13 cellular contexts compared by ENCODE assay signal in the genomic region with DNA sequence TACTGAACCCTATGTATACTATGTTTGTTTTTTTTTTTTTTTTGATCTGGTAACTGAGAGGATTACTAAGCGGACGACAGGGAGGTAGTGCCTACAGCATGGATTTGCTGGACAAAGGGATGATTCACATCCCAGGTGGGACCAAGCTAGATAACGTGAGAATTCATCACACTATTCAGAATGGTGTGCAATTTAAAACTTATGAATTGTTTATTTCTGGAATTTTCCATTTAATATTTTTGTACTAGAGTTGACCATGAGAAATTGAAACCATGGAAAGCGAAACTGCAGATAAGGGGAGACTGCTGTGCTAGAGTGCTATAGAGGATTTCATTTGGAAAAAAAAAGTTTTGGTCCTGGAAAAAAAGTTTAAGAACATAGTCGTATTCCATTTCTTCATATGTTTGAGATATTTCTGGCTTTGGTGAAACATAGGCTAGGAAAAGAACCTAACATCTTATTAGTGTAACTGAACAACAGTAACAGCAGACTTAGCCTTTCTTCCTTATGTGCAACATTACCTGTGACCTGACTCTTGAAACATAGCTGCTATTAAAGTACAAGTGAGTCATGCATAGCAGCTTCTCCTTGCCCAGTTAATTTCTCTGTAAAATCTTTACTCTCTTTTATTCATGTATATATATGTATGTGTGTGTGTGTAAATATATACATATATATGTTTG.
DNase-seq lines count a peak whose midpoint lies in the region; ATAC-seq, FAIRE-seq and TF ChIP-seq lines count a peak whose summit lies in the region.
"Had no signal": no experiment of that assay in that cellular context is flagged by ENCODE, and none has a peak within 500 bp of the region (broad histone marks: within the 10 kb centered on the region; RNA-seq: fewer than 3 reads in every experiment).

No MANE protein-coding gene starts in this region.

- FAIRE-seq in A549 (lab: Jason Lieb, UNC), result no peak

- 83% methylated on average over 5 of the region's 5 CpGs for WGBS in A549 (ENCODE audit: missing lambda C conversion rate)

- peak overlapping the region; percentile 52 for H3K4me2 ChIP-seq in A549
- H3K4me2 ChIP-seq: KMS-11 had no signal

- TF ChIP-seq CTCF in A549 (IDR thresholded peaks at IDR 0.05) (no peak), Peyer's patch (IDR thresholded peaks at IDR 0.05) (no peak)

- CTCF ChIA-PET in A549 (lab: Yijun Ruan, JAX), result no interaction called here

- H3K4me3 ChIP-seq in A549 (no peak overlapping the region), Peyer's patch (peak overlapping the region in 2 of 4 donors; percentile 21 to 23), mucosa of stomach (ENCODE audit: low read length) (no peak overlapping the region)
- H3K4me3 ChIP-seq: lung had no signal

- TF ChIP-seq POLR2A in A549 (IDR thresholded peaks at IDR 0.05; ENCODE audit: low read length) (no peak), Peyer's patch (IDR thresholded peaks at IDR 0.05) (no peak)

- POLR2A ChIA-PET in A549 (lab: Yijun Ruan, JAX), result no interaction called here

- TF ChIP-seq EP300 in A549 (IDR thresholded peaks at IDR 0.05), result no peak

- DNase-seq in A549 (ENCODE audit: low read depth in 1 of 2, low spot score in 1 of 2) (no peak), Peyer's patch (no peak), epithelial cell of prostate (ENCODE audit: low read depth, low spot score) (no peak), NCI-H1417 (lab: John Stamatoyannopoulos, UW) (no peak), NCI-H2196 (lab: John Stamatoyannopoulos, UW; ENCODE audit: unreplicated experiment) (no peak)
- DNase-seq: brain microvascular endothelial cell, NCI-H524 had no signal

- H3K27ac ChIP-seq in A549 (no peak overlapping the region), Peyer's patch (peak overlapping the region in 3 of 4 donors; percentile 24 to 74 (median 71)), epithelial cell of prostate (peak overlapping the region; percentile 70)
- H3K27ac ChIP-seq: brain microvascular endothelial cell, KMS-11 had no signal

- H3K4me1 ChIP-seq in A549, result peaks cover 24% of the 10 kb centered on the region; the same call in 2 of the 3 replicates
- H3K4me1 ChIP-seq in Peyer's patch, result peaks cover 0 to 11% (median 0%) of the 10 kb centered on the region in 4 donors
- H3K4me1 ChIP-seq in mucosa of stomach (ENCODE audit: control insufficient read depth, insufficient read depth, low read length), result peaks cover 7% of the 10 kb centered on the region

- TF ChIP-seq RAD21 in A549 (conservative IDR thresholded peaks at IDR 0.05 in 1 of 2, IDR thresholded peaks at IDR 0.05 in 1 of 2), result no peak

- H3K9me3 ChIP-seq in A549 (no peaks in the 10 kb centered on the region), Peyer's patch (no peaks in the 10 kb centered on the region), mucosa of stomach (ENCODE audit: control insufficient read depth, low read length) (no peaks in the 10 kb centered on the region)

- peak overlapping the region; percentile 32 for H3K9ac ChIP-seq in mucosa of stomach (ENCODE audit: low read length)
- H3K9ac ChIP-seq: KMS-11 had no signal

- H3K27me3 ChIP-seq in Peyer's patch, result no peaks in the 10 kb centered on the region
- H3K27me3 ChIP-seq in mucosa of stomach (ENCODE audit: control insufficient read depth, insufficient read depth, low read length), result no peaks in the 10 kb centered on the region
- H3K27me3 ChIP-seq: brain microvascular endothelial cell had no signal

- H3K36me3 ChIP-seq in Peyer's patch, result no peaks in the 10 kb centered on the region
- no peaks in the 10 kb centered on the region for H3K36me3 ChIP-seq in mucosa of stomach (ENCODE audit: control insufficient read depth, insufficient read depth, low read length)
- H3K36me3 ChIP-seq: brain microvascular endothelial cell had no signal

- ATAC-seq in A549, result peak in 1 of 2 experiments; percentile 28; a peak in 2 of 6 replicates
- ATAC-seq in HG03378 (IDR thresholded peaks at IDR 0.05; ENCODE audit: unreplicated experiment), result no peak
- ATAC-seq in GM18873 (IDR thresholded peaks at IDR 0.05; ENCODE audit: low FRiP score, unreplicated experiment), result no peak
- ATAC-seq: WTC11 had no signal

TF ChIP-seq in A549, 52 proteins besides CTCF, POLR2A, EP300 and RAD21:
- TF ChIP-seq USF2 (IDR thresholded peaks at IDR 0.05), result no peak
- no peak for TF ChIP-seq TP53 (CRISPR knock-in tag; IDR thresholded peaks at IDR 0.05)
- no peak for TF ChIP-seq CBX2 (IDR thresholded peaks at IDR 0.05; ENCODE audit: borderline replicate concordance, low read depth)
- TF ChIP-seq, protein P1, sequence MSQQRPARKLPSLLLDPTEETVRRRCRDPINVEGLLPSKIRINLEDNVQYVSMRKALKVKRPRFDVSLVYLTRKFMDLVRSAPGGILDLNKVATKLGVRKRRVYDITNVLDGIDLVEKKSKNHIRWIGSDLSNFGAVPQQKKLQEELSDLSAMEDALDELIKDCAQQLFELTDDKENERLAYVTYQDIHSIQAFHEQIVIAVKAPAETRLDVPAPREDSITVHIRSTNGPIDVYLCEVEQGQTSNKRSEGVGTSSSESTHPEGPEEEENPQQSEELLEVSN (IDR thresholded peaks at IDR 0.05; ENCODE audit: borderline replicate concordance, low read depth), result no peak
- no peak for TF ChIP-seq CEBPB (IDR thresholded peaks at IDR 0.05)
- TF ChIP-seq MYC (IDR thresholded peaks at IDR 0.05; ENCODE audit: borderline replicate concordance, low read length), result no peak
- TF ChIP-seq MAFK (IDR thresholded peaks at IDR 0.05; ENCODE audit: partially characterized antibody), result no peak
- TF ChIP-seq NPAS2 (CRISPR knock-in tag; IDR thresholded peaks at IDR 0.05; ENCODE audit: borderline replicate concordance), result no peak
- no peak for TF ChIP-seq RNF2 (IDR thresholded peaks at IDR 0.05; ENCODE audit: borderline replicate concordance, low read depth)
- no peak for TF ChIP-seq SMC3 (IDR thresholded peaks at IDR 0.05)
- TF ChIP-seq SREBF2 (IDR thresholded peaks at IDR 0.05), result no peak
- no peak for TF ChIP-seq CHD2 (IDR thresholded peaks at IDR 0.05; ENCODE audit: low read length, partially characterized antibody)
- no peak for TF ChIP-seq JUNB (IDR thresholded peaks at IDR 0.05)
- no peak for TF ChIP-seq EHF (CRISPR knock-in tag; IDR thresholded peaks at IDR 0.05)
- no peak for TF ChIP-seq ZNF302 (CRISPR knock-in tag; IDR thresholded peaks at IDR 0.05)
- no peak for TF ChIP-seq HOXB5 (CRISPR knock-in tag; IDR thresholded peaks at IDR 0.05)
- TF ChIP-seq HEYL (CRISPR knock-in tag; IDR thresholded peaks at IDR 0.05), result no peak
- TF ChIP-seq, protein P2, sequence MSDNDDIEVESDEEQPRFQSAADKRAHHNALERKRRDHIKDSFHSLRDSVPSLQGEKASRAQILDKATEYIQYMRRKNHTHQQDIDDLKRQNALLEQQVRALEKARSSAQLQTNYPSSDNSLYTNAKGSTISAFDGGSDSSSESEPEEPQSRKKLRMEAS (IDR thresholded peaks at IDR 0.05), result no peak
- TF ChIP-seq, protein P3, sequence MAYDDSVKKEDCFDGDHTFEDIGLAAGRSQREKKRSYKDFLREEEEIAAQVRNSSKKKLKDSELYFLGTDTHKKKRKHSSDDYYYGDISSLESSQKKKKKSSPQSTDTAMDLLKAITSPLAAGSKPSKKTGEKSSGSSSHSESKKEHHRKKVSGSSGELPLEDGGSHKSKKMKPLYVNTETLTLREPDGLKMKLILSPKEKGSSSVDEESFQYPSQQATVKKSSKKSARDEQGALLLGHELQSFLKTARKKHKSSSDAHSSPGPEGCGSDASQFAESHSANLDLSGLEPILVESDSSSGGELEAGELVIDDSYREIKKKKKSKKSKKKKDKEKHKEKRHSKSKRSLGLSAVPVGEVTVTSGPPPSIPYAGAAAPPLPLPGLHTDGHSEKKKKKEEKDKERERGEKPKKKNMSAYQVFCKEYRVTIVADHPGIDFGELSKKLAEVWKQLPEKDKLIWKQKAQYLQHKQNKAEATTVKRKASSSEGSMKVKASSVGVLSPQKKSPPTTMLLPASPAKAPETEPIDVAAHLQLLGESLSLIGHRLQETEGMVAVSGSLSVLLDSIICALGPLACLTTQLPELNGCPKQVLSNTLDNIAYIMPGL (CRISPR knock-in tag; IDR thresholded peaks at IDR 0.05; ENCODE audit: borderline replicate concordance), result no peak

Comparison
In these comparisons a context has a peak if more than half of its experiments do, and no peak if none do; other contexts are left out.
1. H3K27ac ChIP-seq: peak in Peyer's patch (3 of 4) and epithelial cell of prostate (single experiment); none in A549 (0 of 2).